Comparison of ENCODE assay signal across 9 cellular contexts in the genomic region with DNA sequence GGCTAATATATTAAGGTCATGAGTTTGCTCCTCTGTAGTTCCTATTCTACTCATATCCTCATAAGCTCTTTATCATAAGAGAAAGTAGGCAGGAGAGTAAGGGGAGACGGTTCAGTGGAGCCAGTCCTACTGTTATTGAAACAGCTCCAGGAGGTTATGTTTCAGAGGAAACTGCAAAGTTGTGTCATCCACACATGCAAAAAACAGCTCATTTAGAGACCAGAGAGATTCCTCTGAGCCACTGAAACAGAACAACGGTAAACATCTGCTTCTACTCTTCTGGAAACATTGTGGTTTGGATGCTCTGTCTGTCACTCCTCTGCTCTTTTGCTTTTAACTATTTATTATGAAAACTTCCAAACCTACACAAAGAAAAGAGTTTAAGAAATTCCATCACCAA.
DNase-seq lines count a peak whose midpoint lies in the region; ATAC-seq, FAIRE-seq and TF ChIP-seq lines count a peak whose summit lies in the region.
"Had no signal": no experiment of that assay in that cellular context is flagged by ENCODE, and none has a peak within 500 bp of the region (broad histone marks: within the 10 kb centered on the region; RNA-seq: fewer than 3 reads in every experiment).

No MANE protein-coding gene starts in this region.

- CTCF ChIA-PET in Calu3 (lab: Charles Lee) = no interaction called here

- ATAC-seq in HG02678 (IDR thresholded peaks at IDR 0.05; ENCODE audit: unreplicated experiment) = peak; percentile 94
- ATAC-seq in Right ventricle myocardium superior (ENCODE audit: poor library complexity) = no peak
- ATAC-seq: A549 had no signal

- DNase-seq in NCI-H2107 treated with DMSO at 0.1 percent for 48 hours (lab: John Stamatoyannopoulos, UW; ENCODE audit: unreplicated experiment) = peak; percentile 22
- DNase-seq in NCI-H2107 (lab: John Stamatoyannopoulos, UW) = no peak
- peak; percentile 94 for DNase-seq in RCC 7860 (ENCODE audit: low spot score)
- no peak for DNase-seq in mesothelial cell of epicardium (ENCODE audit: low spot score in 2 of 2, unreplicated experiment in 2 of 2)
- DNase-seq in NCI-H1105 treated with DMSO at 0.1 percent for 48 hours (lab: John Stamatoyannopoulos, UW) = no peak
- no peak for DNase-seq in Right ventricle myocardium superior
- DNase-seq in Calu3 = no peak

- H3K4me3 Mint-ChIP-seq in mesothelial cell of epicardium (no peak overlapping the region), Calu3 (ENCODE audit: low read depth, unreplicated experiment) (no peak overlapping the region)

- H3K36me3 Mint-ChIP-seq in mesothelial cell of epicardium = no peaks in the 10 kb centered on the region
- no peaks in the 10 kb centered on the region for H3K36me3 Mint-ChIP-seq in Calu3 (ENCODE audit: insufficient read depth, unreplicated experiment)

- TF ChIP-seq CTCF in mesothelial cell of epicardium (IDR thresholded peaks at IDR 0.05; ENCODE audit: unreplicated experiment) (no peak), Calu3 (IDR thresholded peaks at IDR 0.05; ENCODE audit: unreplicated experiment) (no peak)

- intact Hi-C loops in Right ventricle myocardium superior (cut with DNase I) = no loop called here
- intact Hi-C loops in Calu3 (cut with micrococcal nuclease; ENCODE audit: unreplicated experiment) = no loop called here

- no TSS peak for BruUV-seq in Calu3 (replicated peaks; lab: Mats Ljungman, UMichigan)

- H3K9me3 Mint-ChIP-seq in mesothelial cell of epicardium (peaks cover 3% of the 10 kb centered on the region), Calu3 (ENCODE audit: low read depth, unreplicated experiment) (no peaks in the 10 kb centered on the region)

- FAIRE-seq in RCC 7860 (lab: Jason Lieb, UNC) = peak; percentile 99
- FAIRE-seq: A549 had no signal

- H3K4me1 Mint-ChIP-seq in mesothelial cell of epicardium (peaks cover 24% of the 10 kb centered on the region), Calu3 (ENCODE audit: low read depth, unreplicated experiment) (peaks cover 14% of the 10 kb centered on the region)

- H3K27me3 Mint-ChIP-seq in mesothelial cell of epicardium (ENCODE audit: low read depth) (no peaks in the 10 kb centered on the region), Calu3 (ENCODE audit: unreplicated experiment) (no peaks in the 10 kb centered on the region)

- H3K27ac Mint-ChIP-seq in mesothelial cell of epicardium = peak overlapping the region; percentile 81
- no peak overlapping the region for H3K27ac Mint-ChIP-seq in Calu3 (ENCODE audit: unreplicated experiment)

Comparison
In these comparisons a context has a peak if more than half of its experiments do, and no peak if none do; other contexts are left out.
1. DNase-seq: peak in NCI-H2107 treated with DMSO at 0.1 percent for 48 hours (single experiment) and RCC 7860 (single experiment); none in NCI-H2107 (single experiment), mesothelial cell of epicardium (0 of 2), NCI-H1105 treated with DMSO at 0.1 percent for 48 hours (single experiment), Right ventricle myocardium superior (single experiment) and Calu3 (single experiment).